3 cellular contexts compared by ENCODE assay signal in the genomic region with DNA sequence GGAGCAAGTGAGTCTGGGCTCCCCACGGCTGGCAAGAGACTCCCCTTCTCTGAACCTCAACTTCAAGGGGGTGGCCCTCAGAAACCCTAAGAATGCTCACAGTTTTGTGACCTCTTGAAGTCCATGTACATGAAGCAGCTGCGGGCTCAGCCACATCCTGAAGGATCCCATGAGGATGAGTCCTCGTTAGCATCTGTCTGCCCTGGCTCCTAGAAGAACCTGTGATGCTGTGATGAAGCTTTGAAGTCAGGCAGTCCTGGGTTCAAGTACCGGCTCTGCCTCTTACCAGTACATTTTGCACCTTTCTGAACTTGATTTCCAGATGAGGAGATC.
TF ChIP-seq lines count a peak whose summit lies in the region.

No MANE protein-coding gene starts in this region.

TF ChIP-seq in SK-N-SH, 30 proteins besides CTCF, POLR2A, EP300 and RAD21:
- TF ChIP-seq REST (IDR thresholded peaks at IDR 0.05; ENCODE audit: low read depth, low read length): no peak
- no peak for TF ChIP-seq JUND (IDR thresholded peaks at IDR 0.05)
- TF ChIP-seq TAF1 (IDR thresholded peaks at IDR 0.05; ENCODE audit: borderline replicate concordance, low read depth, low read length): no peak
- TF ChIP-seq SIN3A (IDR thresholded peaks at IDR 0.05; ENCODE audit: borderline replicate concordance, low read depth, low read length): no peak
- no peak for TF ChIP-seq SMC3 (IDR thresholded peaks at IDR 0.05; ENCODE audit: low read depth, low read length)
- no peak for TF ChIP-seq FOXM1 (IDR thresholded peaks at IDR 0.05; ENCODE audit: low read depth)
- TF ChIP-seq TEAD4 (IDR thresholded peaks at IDR 0.05; ENCODE audit: borderline replicate concordance, insufficient read depth): no peak
- no peak for TF ChIP-seq EZH2phosphoT487 (IDR thresholded peaks at IDR 0.05; ENCODE audit: borderline replicate concordance, low read depth)
- no peak for TF ChIP-seq RFX5 (IDR thresholded peaks at IDR 0.05; ENCODE audit: low read length)
- TF ChIP-seq MXI1 (IDR thresholded peaks at IDR 0.05; ENCODE audit: low read depth, low read length): no peak
- TF ChIP-seq MAX (IDR thresholded peaks at IDR 0.05; ENCODE audit: low read depth): no peak
- no peak for TF ChIP-seq ZBTB33 (IDR thresholded peaks at IDR 0.05; ENCODE audit: borderline replicate concordance, low read depth)
- TF ChIP-seq YY1 (IDR thresholded peaks at IDR 0.05; ENCODE audit: low read depth): no peak
- TF ChIP-seq NRF1 (IDR thresholded peaks at IDR 0.05; ENCODE audit: low read depth, low read length): no peak
- no peak for TF ChIP-seq POLR2AphosphoS5 (IDR thresholded peaks at IDR 0.05; ENCODE audit: low read depth, low read length)

TF ChIP-seq in SK-N-SH treated with all-trans-retinoic acid at 6 μM for 48 hours, 23 proteins besides CTCF, POLR2A, EP300 and RAD21:
- no peak for TF ChIP-seq ARNTL (CRISPR knock-in tag; IDR thresholded peaks at IDR 0.05; ENCODE audit: borderline replicate concordance, low read depth)
- no peak for TF ChIP-seq ZFP30 (CRISPR knock-in tag; IDR thresholded peaks at IDR 0.05)
- TF ChIP-seq ZFP3 (CRISPR knock-in tag; IDR thresholded peaks at IDR 0.05): no peak

TF ChIP-seq in K562, 482 proteins besides CTCF, POLR2A, EP300 and RAD21 (continues in another document):
- TF ChIP-seq L3MBTL2 (IDR thresholded peaks at IDR 0.05) (peak; percentile 12; the same call in 1 of the 2 replicates), CUX1 (CRISPR knock-in tag; IDR thresholded peaks at IDR 0.05) (no peak), ZNF644 (tag; IDR thresholded peaks at IDR 0.05; ENCODE audit: low read depth) (0 out of 2 replicates have a peak, but pooled peaks have one; percentile 49), FOSL1 (tag; conservative IDR thresholded peaks at IDR 0.05) (no peak), ZSCAN32 (CRISPR knock-in tag; IDR thresholded peaks at IDR 0.05) (no peak), TFE3 (CRISPR knock-in tag; IDR thresholded peaks at IDR 0.05) (no peak), GMEB1 (CRISPR knock-in tag; IDR thresholded peaks at IDR 0.05) (no peak), HES1 (IDR thresholded peaks at IDR 0.05; ENCODE audit: low read depth) (no peak), NCOA6 (IDR thresholded peaks at IDR 0.05) (no peak), CTBP1 (IDR thresholded peaks at IDR 0.05; ENCODE audit: borderline replicate concordance) (no peak; the same call in 1 of the 2 replicates), HMG20A (CRISPR knock-in tag; conservative IDR thresholded peaks at IDR 0.05) (no peak), KAT8 (IDR thresholded peaks at IDR 0.05; ENCODE audit: low read depth) (no peak), C11orf30 (IDR thresholded peaks at IDR 0.05; ENCODE audit: low read depth) (0 out of 2 replicates have a peak, but pooled peaks have one; percentile 2), ZC3H8 (IDR thresholded peaks at IDR 0.05) (no peak), KLF1 (tag; IDR thresholded peaks at IDR 0.05) (no peak), BCL6 (CRISPR knock-in tag; IDR thresholded peaks at IDR 0.05) (no peak), POLR2G (IDR thresholded peaks at IDR 0.05; ENCODE audit: low read depth, low read length) (no peak), ETV5 (CRISPR knock-in tag; IDR thresholded peaks at IDR 0.05; ENCODE audit: low read depth) (no peak), DIDO1 (tag; IDR thresholded peaks at IDR 0.05; ENCODE audit: low read depth) (0 out of 2 replicates have a peak, but pooled peaks have one; percentile 8), CXXC5 (CRISPR knock-in tag; IDR thresholded peaks at IDR 0.05) (peak; percentile 5; the same call in 1 of the 2 replicates), TAF7 (tag; IDR thresholded peaks at IDR 0.05) (no peak), ZBTB11 (CRISPR knock-in tag; IDR thresholded peaks at IDR 0.05) (peak in 1 of 3 experiments; percentile 16; a peak in 1 of 6 replicates), BACH1 (tag; IDR thresholded peaks at IDR 0.05) (0 out of 2 replicates have a peak, but pooled peaks have one; percentile 6), RAD51 (IDR thresholded peaks at IDR 0.05; ENCODE audit: borderline replicate concordance, low read depth) (no peak), TEAD1 (CRISPR knock-in tag; IDR thresholded peaks at IDR 0.05) (no peak), SAP30 (IDR thresholded peaks at IDR 0.05; ENCODE audit: borderline replicate concordance, insufficient read depth, low read depth, low read length, poor library complexity, severe bottlenecking) (no peak), NFXL1 (CRISPR knock-in tag; IDR thresholded peaks at IDR 0.05) (no peak), NR4A1 (CRISPR knock-in tag; IDR thresholded peaks at IDR 0.05) (no peak), NR4A1 (tag; IDR thresholded peaks at IDR 0.05) (no peak), ZNF143 (CRISPR knock-in tag; IDR thresholded peaks at IDR 0.05) (no peak), ZNF766 (CRISPR knock-in tag; conservative IDR thresholded peaks at IDR 0.05) (peak; percentile 74; the same call in 1 of the 2 replicates), TAF1 (IDR thresholded peaks at IDR 0.05; ENCODE audit: control insufficient read depth, extremely low read depth, insufficient read depth, low read length, severe bottlenecking) (no peak), ATF7 (IDR thresholded peaks at IDR 0.05) (no peak)
- TF ChIP-seq, protein P1, sequence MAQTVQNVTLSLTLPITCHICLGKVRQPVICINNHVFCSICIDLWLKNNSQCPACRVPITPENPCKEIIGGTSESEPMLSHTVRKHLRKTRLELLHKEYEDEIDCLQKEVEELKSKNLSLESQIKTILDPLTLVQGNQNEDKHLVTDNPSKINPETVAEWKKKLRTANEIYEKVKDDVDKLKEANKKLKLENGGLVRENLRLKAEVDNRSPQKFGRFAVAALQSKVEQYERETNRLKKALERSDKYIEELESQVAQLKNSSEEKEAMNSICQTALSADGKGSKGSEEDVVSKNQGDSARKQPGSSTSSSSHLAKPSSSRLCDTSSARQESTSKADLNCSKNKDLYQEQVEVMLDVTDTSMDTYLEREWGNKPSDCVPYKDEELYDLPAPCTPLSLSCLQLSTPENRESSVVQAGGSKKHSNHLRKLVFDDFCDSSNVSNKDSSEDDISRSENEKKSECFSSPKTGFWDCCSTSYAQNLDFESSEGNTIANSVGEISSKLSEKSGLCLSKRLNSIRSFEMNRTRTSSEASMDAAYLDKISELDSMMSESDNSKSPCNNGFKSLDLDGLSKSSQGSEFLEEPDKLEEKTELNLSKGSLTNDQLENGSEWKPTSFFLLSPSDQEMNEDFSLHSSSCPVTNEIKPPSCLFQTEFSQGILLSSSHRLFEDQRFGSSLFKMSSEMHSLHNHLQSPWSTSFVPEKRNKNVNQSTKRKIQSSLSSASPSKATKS (CRISPR knock-in tag; IDR thresholded peaks at IDR 0.05): no peak
- TF ChIP-seq, protein P2, sequence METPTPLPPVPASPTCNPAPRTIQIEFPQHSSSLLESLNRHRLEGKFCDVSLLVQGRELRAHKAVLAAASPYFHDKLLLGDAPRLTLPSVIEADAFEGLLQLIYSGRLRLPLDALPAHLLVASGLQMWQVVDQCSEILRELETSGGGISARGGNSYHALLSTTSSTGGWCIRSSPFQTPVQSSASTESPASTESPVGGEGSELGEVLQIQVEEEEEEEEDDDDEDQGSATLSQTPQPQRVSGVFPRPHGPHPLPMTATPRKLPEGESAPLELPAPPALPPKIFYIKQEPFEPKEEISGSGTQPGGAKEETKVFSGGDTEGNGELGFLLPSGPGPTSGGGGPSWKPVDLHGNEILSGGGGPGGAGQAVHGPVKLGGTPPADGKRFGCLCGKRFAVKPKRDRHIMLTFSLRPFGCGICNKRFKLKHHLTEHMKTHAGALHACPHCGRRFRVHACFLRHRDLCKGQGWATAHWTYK (CRISPR knock-in tag; IDR thresholded peaks at IDR 0.05): no peak
- TF ChIP-seq, protein P3, sequence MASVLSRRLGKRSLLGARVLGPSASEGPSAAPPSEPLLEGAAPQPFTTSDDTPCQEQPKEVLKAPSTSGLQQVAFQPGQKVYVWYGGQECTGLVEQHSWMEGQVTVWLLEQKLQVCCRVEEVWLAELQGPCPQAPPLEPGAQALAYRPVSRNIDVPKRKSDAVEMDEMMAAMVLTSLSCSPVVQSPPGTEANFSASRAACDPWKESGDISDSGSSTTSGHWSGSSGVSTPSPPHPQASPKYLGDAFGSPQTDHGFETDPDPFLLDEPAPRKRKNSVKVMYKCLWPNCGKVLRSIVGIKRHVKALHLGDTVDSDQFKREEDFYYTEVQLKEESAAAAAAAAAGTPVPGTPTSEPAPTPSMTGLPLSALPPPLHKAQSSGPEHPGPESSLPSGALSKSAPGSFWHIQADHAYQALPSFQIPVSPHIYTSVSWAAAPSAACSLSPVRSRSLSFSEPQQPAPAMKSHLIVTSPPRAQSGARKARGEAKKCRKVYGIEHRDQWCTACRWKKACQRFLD (CRISPR knock-in tag; IDR thresholded peaks at IDR 0.05): 0 out of 2 replicates have a peak, but pooled peaks have one; percentile 20
